ENCODE assay signal across 7 cellular contexts in genomic region chr5:82976887-82977286, GRCh38.
DNase-seq lines count a peak whose midpoint lies in the region; ATAC-seq and TF ChIP-seq lines count a peak whose summit lies in the region.
"Not testable (repeated sequence)": the region's sequence is repeated elsewhere in the genome, so short reads cannot be mapped to it uniquely, and the experiment has no call there.

No MANE protein-coding gene starts in this region.

- H3K23ac ChIP-seq in mesendoderm (ENCODE audit: low read length) = not testable (repeated sequence)

- H3K27me3 ChIP-seq in PC-3 (ENCODE audit: low read length); mesendoderm (ENCODE audit: insufficient read depth, low read length, poor library complexity): not testable (repeated sequence)

- H3K9ac ChIP-seq in PC-3 (ENCODE audit: low read length); mesendoderm (ENCODE audit: low read length): not testable (repeated sequence)

- H3K79me1 ChIP-seq in mesendoderm (ENCODE audit: low read length) = not testable (repeated sequence)

- H3K79me2 ChIP-seq in PC-3 (ENCODE audit: low read length) = peaks cover 14% of the 10 kb centered on the region
- H3K79me2 ChIP-seq in mesendoderm (ENCODE audit: control insufficient read depth, insufficient read depth, low read length) = not testable (repeated sequence)

- H2BK5ac ChIP-seq in mesendoderm (ENCODE audit: low read length) = not testable (repeated sequence)

- not testable (repeated sequence) for H3K4me1 ChIP-seq in PC-3 (ENCODE audit: insufficient read depth, low read length); mesendoderm (ENCODE audit: control insufficient read depth, low read depth, low read length)

- not testable (repeated sequence) for H4K20me1 ChIP-seq in PC-3 (ENCODE audit: low read length)

- H3K9me3 ChIP-seq in PC-3 (ENCODE audit: low read length) = not testable (repeated sequence)

- H3K9me2 ChIP-seq in PC-3 (replicated peaks; ENCODE audit: low read length) = not testable (repeated sequence)

- peak overlapping the region; percentile 48 for H3K27ac ChIP-seq in PC-3 (ENCODE audit: low read length)
- H3K27ac ChIP-seq in mesendoderm (ENCODE audit: low read depth, low read length) = not testable (repeated sequence)

- H3K18ac ChIP-seq in mesendoderm (ENCODE audit: low read length) = not testable (repeated sequence)

- not testable (repeated sequence) for H2BK120ac ChIP-seq in mesendoderm (ENCODE audit: low read depth, low read length)

- not testable (repeated sequence) for H4K5ac ChIP-seq in mesendoderm (ENCODE audit: low read length)

- not testable (repeated sequence) for H4K8ac ChIP-seq in mesendoderm (ENCODE audit: low read depth, low read length)

- H2AK5ac ChIP-seq in mesendoderm (ENCODE audit: low read length) = not testable (repeated sequence)

- not testable (repeated sequence) for H3K56ac ChIP-seq in mesendoderm (ENCODE audit: low read length)

- BruUV-seq in PC-3 (replicated peaks; lab: Mats Ljungman, UMichigan) = not testable (repeated sequence)

- not testable (repeated sequence) for H3K4me2 ChIP-seq in PC-3 (ENCODE audit: low read length); mesendoderm (ENCODE audit: low read length)

- TF ChIP-seq CTCF in PC-3 (conservative IDR thresholded peaks at IDR 0.05; ENCODE audit: low read depth, low read length); fibroblast of the aortic adventitia (IDR thresholded peaks at IDR 0.05; ENCODE audit: insufficient read depth, low read length): not testable (repeated sequence)

- H3F3A ChIP-seq in PC-3 (ENCODE audit: low read length, unreplicated experiment) = not testable (repeated sequence)

- H3K4ac ChIP-seq in mesendoderm (ENCODE audit: low read depth, low read length) = not testable (repeated sequence)

- intact Hi-C loops in PC-3 (cut with micrococcal nuclease) = not testable (repeated sequence)

- not testable (repeated sequence) for H2AFZ ChIP-seq in PC-3 (ENCODE audit: low read length)

- in situ Hi-C loops in ACHN (cut with HindIII; ENCODE audit: low pct_ligation_motif_present, low pct_unique_long_range_greater_than_20kb, low sequenced_read_pairs) = not testable (repeated sequence)

- H3K4me3 ChIP-seq in PC-3 (ENCODE audit: low read length); fibroblast of the aortic adventitia (ENCODE audit: low read depth, low read length); mesendoderm (ENCODE audit: low read length): not testable (repeated sequence)

- not testable (repeated sequence) for H2BK15ac ChIP-seq in mesendoderm (replicated peaks; ENCODE audit: low read depth)

- peak; percentile 59 for DNase-seq in ACHN
- DNase-seq in ELF-1 (ENCODE audit: low read depth, low spot score) = peak; percentile 68
- peak; percentile 15 for DNase-seq in HCEC 1CT
- DNase-seq in PC-3 = peak; percentile 52
- peak; percentile 33 for DNase-seq in astrocyte of the hippocampus (ENCODE audit: low read depth, low spot score)
- peak; percentile 61 for DNase-seq in fibroblast of the aortic adventitia (ENCODE audit: low read depth)
- DNase-seq in mesendoderm = peak; percentile 69

- CTCF ChIA-PET in PC-3 (lab: Charles Lee) = not testable (repeated sequence)

- ATAC-seq in PC-3 = not testable (repeated sequence)

- H3K36me3 ChIP-seq in PC-3 (ENCODE audit: low read depth, low read length); mesendoderm (ENCODE audit: control insufficient read depth, insufficient read depth, low read length): not testable (repeated sequence)

- POLR2A ChIA-PET in PC-3 (lab: Charles Lee; ENCODE audit: unreplicated experiment) = not testable (repeated sequence)

Comparison
In these comparisons a context has a peak if more than half of its experiments do, and no peak if none do; other contexts are left out.
1. DNase-seq: peak in every context shown above with its lines; median percentile 69 in mesendoderm; 68 in ELF-1; 61 in fibroblast of the aortic adventitia; 59 in ACHN; 52 in PC-3; 33 in astrocyte of the hippocampus; 15 in HCEC 1CT.